Comparison of ENCODE assay signal across 12 cellular contexts in genomic region chr16:78768723-78769122, GRCh38.
A peak's percentile ranks its signal among the peaks of the same experiment; 100 is the strongest.
DNase-seq lines count a peak whose midpoint lies in the region; ATAC-seq and TF ChIP-seq lines count a peak whose summit lies in the region.
"Had no signal": no experiment of that assay in that cellular context is flagged by ENCODE, and none has a peak within 500 bp of the region (broad histone marks: within the 10 kb centered on the region; RNA-seq: fewer than 3 reads in every experiment).

No MANE protein-coding gene starts in this region.

- H2AFZ ChIP-seq in MM.1S (ENCODE audit: low read length), result no peak overlapping the region

- H3K27me3 Mint-ChIP-seq in endothelial cell (ENCODE audit: unreplicated experiment), result peaks cover 8% of the 10 kb centered on the region
- no peaks in the 10 kb centered on the region for H3K27me3 Mint-ChIP-seq in type B pancreatic cell

- no peaks in the 10 kb centered on the region for H3K27me3 ChIP-seq in MM.1S (replicated peaks; ENCODE audit: insufficient read depth, low read length)
- no peaks in the 10 kb centered on the region for H3K27me3 ChIP-seq in vagina

- no peaks in the 10 kb centered on the region for H3K9me3 Mint-ChIP-seq in endothelial cell (ENCODE audit: unreplicated experiment)
- H3K9me3 Mint-ChIP-seq in type B pancreatic cell, result peaks cover 5% of the 10 kb centered on the region

- H3K27ac Mint-ChIP-seq in endothelial cell (ENCODE audit: unreplicated experiment), result no peak overlapping the region
- H3K27ac Mint-ChIP-seq in type B pancreatic cell, result no peak overlapping the region

- H3K4me3 ChIP-seq in MM.1S (ENCODE audit: low read length) (peak overlapping the region; percentile 67), vagina (no peak overlapping the region)
- H3K4me3 ChIP-seq: left ventricle myocardium inferior had no signal

- H3K27ac ChIP-seq in MM.1S (ENCODE audit: low read length) (peak overlapping the region; percentile 95), vagina (peak overlapping the region; percentile 32)
- H3K27ac ChIP-seq: left ventricle myocardium inferior had no signal

- TF ChIP-seq CTCF in MM.1S (IDR thresholded peaks at IDR 0.05; ENCODE audit: low read length), result no peak
- no peak for TF ChIP-seq CTCF in vagina (IDR thresholded peaks at IDR 0.05)
- TF ChIP-seq CTCF in endothelial cell (IDR thresholded peaks at IDR 0.05; ENCODE audit: unreplicated experiment), result no peak
- no peak for TF ChIP-seq CTCF in type B pancreatic cell (conservative IDR thresholded peaks at IDR 0.05)

- intact Hi-C loops in vagina (cut with DNase I), result no loop called here

- no peak overlapping the region for H3K4me3 Mint-ChIP-seq in endothelial cell (ENCODE audit: unreplicated experiment)
- H3K4me3 Mint-ChIP-seq in type B pancreatic cell, result no peak overlapping the region

- no peaks in the 10 kb centered on the region for H3K9me2 ChIP-seq in MM.1S (replicated peaks; ENCODE audit: insufficient read depth, low read length)

- H3K4me1 ChIP-seq in MM.1S (ENCODE audit: low read length) (peaks cover 7% of the 10 kb centered on the region; the same call in 1 of the 2 replicates), vagina (peaks cover 5% of the 10 kb centered on the region)

- H3K79me2 ChIP-seq in MM.1S (ENCODE audit: low read length), result peaks cover 61% of the 10 kb centered on the region

- TF ChIP-seq POLR2A in vagina (IDR thresholded peaks at IDR 0.05), result no peak

- no peaks in the 10 kb centered on the region for H3K9me3 ChIP-seq in MM.1S (replicated peaks; ENCODE audit: insufficient read depth, low read length)
- no peaks in the 10 kb centered on the region for H3K9me3 ChIP-seq in vagina
- H3K9me3 ChIP-seq: left ventricle myocardium inferior had no signal

- H3K9ac ChIP-seq in MM.1S (ENCODE audit: low read length), result peak overlapping the region; percentile 94

- H3K4me1 Mint-ChIP-seq in endothelial cell (ENCODE audit: unreplicated experiment), result no peaks in the 10 kb centered on the region
- no peaks in the 10 kb centered on the region for H3K4me1 Mint-ChIP-seq in type B pancreatic cell (ENCODE audit: unreplicated experiment)

- peak; percentile 3 for DNase-seq in stimulated activated CD8-positive, alpha-beta memory T cell treated with anti-CD3 and anti-CD28 coated beads, Interleukin-12 subunit alpha, Interleukin-12 subunit beta, amount 100 ng/mL, for 4 hours (ENCODE audit: low read depth)
- no peak for DNase-seq in stimulated activated CD8-positive, alpha-beta memory T cell treated with anti-CD3 and anti-CD28 coated beads, Interleukin-4, amount 100 ng/mL, for 48 hours
- peak; percentile 60 for DNase-seq in MM.1S
- DNase-seq in activated effector memory CD4-positive, alpha-beta T cell treated with anti-CD3 and anti-CD28 coated beads, Interleukin-2, amount 50 U/mL, for 16 hours, result peak; percentile 76
- no peak for DNase-seq in vagina (ENCODE audit: extremely low spot score in 2 of 2)
- no peak for DNase-seq in endothelial cell (ENCODE audit: low spot score)
- DNase-seq in type B pancreatic cell (ENCODE audit: extremely low spot score, unreplicated experiment), result no peak
- DNase-seq: DMS79 treated with DMSO at 0.1 percent for 48 hours, left ventricle myocardium inferior, PC-3, small intestine had no signal

- no peak for ATAC-seq in GM18517 (IDR thresholded peaks at IDR 0.05; ENCODE audit: unreplicated experiment)
- ATAC-seq: PC-3 had no signal

- H3K4me2 ChIP-seq in MM.1S (ENCODE audit: low read depth, low read length), result peak overlapping the region; percentile 86

- H3K36me3 ChIP-seq in MM.1S (replicated peaks; ENCODE audit: insufficient read depth, low read length) (peaks cover 4% of the 10 kb centered on the region; the same call in 1 of the 2 replicates), vagina (no peaks in the 10 kb centered on the region)
- H3K36me3 ChIP-seq: left ventricle myocardium inferior had no signal

- H4K20me1 ChIP-seq in MM.1S (ENCODE audit: insufficient read depth, low read length), result peaks cover 29% of the 10 kb centered on the region

- H3F3A ChIP-seq in MM.1S (ENCODE audit: insufficient read depth, low read length), result peaks cover 55% of the 10 kb centered on the region

- H3K36me3 Mint-ChIP-seq in endothelial cell (ENCODE audit: low read depth, unreplicated experiment) (no peaks in the 10 kb centered on the region), type B pancreatic cell (no peaks in the 10 kb centered on the region)

Comparison
In these comparisons a context has a peak if more than half of its experiments do, and no peak if none do; other contexts are left out.
1. DNase-seq: peak in stimulated activated CD8-positive, alpha-beta memory T cell treated with anti-CD3 and anti-CD28 coated beads, Interleukin-12 subunit alpha, Interleukin-12 subunit beta, amount 100 ng/mL, for 4 hours (single experiment), MM.1S (single experiment) and activated effector memory CD4-positive, alpha-beta T cell treated with anti-CD3 and anti-CD28 coated beads, Interleukin-2, amount 50 U/mL, for 16 hours (single experiment); none in stimulated activated CD8-positive, alpha-beta memory T cell treated with anti-CD3 and anti-CD28 coated beads, Interleukin-4, amount 100 ng/mL, for 48 hours (single experiment), vagina (0 of 2), endothelial cell (single experiment) and type B pancreatic cell (single experiment).